8 cellular contexts compared by ENCODE assay signal in the genomic region with DNA sequence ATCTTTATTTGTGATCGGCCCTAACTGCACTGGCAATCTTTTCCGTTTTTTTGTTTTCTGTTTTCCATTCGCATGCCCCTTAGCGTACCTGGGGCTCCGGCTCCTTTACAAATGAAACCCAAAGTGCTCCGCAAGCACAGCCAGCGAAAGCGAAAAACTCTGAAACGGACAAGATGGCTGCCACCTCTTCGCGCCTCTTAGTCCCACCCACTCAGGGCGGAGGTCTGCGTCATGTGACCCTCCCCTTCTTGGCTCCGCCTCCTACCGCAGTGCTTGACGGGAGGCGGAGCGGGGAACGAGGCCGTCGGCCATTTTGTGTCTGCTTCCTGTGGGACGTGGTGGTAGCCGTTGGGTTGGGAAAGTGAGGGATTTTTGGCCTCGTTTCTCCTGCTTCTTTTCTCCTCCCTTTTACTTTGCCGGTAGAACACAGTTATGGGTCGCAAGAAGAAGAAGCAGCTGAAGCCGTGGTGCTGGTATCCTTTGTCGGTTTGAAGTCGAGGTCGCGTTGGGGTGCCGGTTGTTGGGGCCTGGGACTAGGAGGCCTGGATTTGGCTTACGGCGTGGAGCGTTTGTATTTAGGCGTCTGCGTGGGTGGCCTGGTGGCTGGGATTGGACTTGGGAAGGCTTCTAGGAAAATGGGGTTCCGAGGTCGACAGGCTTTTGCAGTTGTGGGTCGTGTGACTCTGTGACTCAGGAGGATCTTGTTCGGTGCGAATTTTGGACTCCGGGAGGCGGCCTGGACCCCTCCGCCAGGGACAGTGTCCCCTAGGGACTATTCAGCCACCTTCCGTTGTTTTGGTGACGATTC. TPM values are rescaled to one million over a fixed set of nuclear protein-coding genes. Genes with fewer than 3 reads are reported as not detected.
DNase-seq lines count a peak whose midpoint lies in the region; ATAC-seq and TF ChIP-seq lines count a peak whose summit lies in the region.

A gene (plus strand): TSS at position 304 of the 808 bp plus-strand sequence. CDS start 129 bp downstream, at position 433.

- ATAC-seq in GM21515 (IDR thresholded peaks at IDR 0.05; ENCODE audit: unreplicated experiment) (peak; percentile 94), IMR-90 (ENCODE audit: low read depth) (peak; percentile 99)

- dilution Hi-C loops in IMR-90 (cut with HindIII; ENCODE audit: low sequenced_read_pairs, unreplicated experiment) = no loop called here

- WGBS in IMR-90 (ENCODE audit: extremely low coverage in 2 of 2, insufficient read length in 1 of 2), 2 experiments = 2% methylated on average over 10 of the region's 47 CpGs; no CpG with 5 or more reads in 1 of the 2 experiments

- peak within 1 kb of the TSS; percentile 78 for H3K4me3 ChIP-seq in IMR-90 (ENCODE audit: insufficient read depth, low read depth, low read length)

- H2AFZ ChIP-seq in IMR-90 (replicated peaks; ENCODE audit: low read length, poor library complexity) = peak within 1 kb of the TSS; percentile 90

- in situ Hi-C loops in IMR-90 (cut with MboI; ENCODE audit: low sequenced_read_pairs) = no loop called here

- peaks cover 3% of the 10 kb centered on the region; the same call in 1 of the 2 replicates for H3K9me1 ChIP-seq in IMR-90 (ENCODE audit: insufficient read depth, low read length)

- H4K8ac ChIP-seq in IMR-90 (ENCODE audit: low read depth in 2 of 2, low read length in 2 of 2) = peak within 1 kb of the TSS; percentile 44 to 99

- CTCF ChIA-PET in IMR-90 (lab: Yijun Ruan, JAX) = no interaction called here

- no peaks in the 10 kb centered on the region for H3K27me3 ChIP-seq in IMR-90 (ENCODE audit: control insufficient read depth, insufficient read depth, low read length)

- TSS peak; percentile 93 for BruUV-seq in IMR-90 (replicated peaks; lab: Mats Ljungman, UMichigan)

- peak within 1 kb of the TSS; percentile 96 for H3K23ac ChIP-seq in IMR-90 (ENCODE audit: low read depth, low read length)

- peak within 1 kb of the TSS; percentile 99 for H3K56ac ChIP-seq in IMR-90 (ENCODE audit: extremely low read depth, insufficient read depth, low read length)

- no peak for TF ChIP-seq CTCF in IMR-90 (conservative IDR thresholded peaks at IDR 0.05; ENCODE audit: low read depth, low read length)

- no peak within 1 kb of the TSS for H2BK20ac ChIP-seq in IMR-90 (ENCODE audit: low read depth, low read length)

- POLR2A ChIA-PET in IMR-90 (lab: Charles Lee; ENCODE audit: unreplicated experiment) = no interaction called here

- H3K27ac ChIP-seq in IMR-90 (ENCODE audit: insufficient read depth, low read length) = peak within 1 kb of the TSS; percentile 94

- peak within 1 kb of the TSS; percentile 92 for H4K5ac ChIP-seq in IMR-90 (ENCODE audit: low read depth, low read length)

- H3K9ac ChIP-seq in IMR-90 (ENCODE audit: low read depth, low read length) = peak within 1 kb of the TSS; percentile 98

- no peak for TF ChIP-seq RAD21 in IMR-90 (IDR thresholded peaks at IDR 0.05; ENCODE audit: low read length)

- intact Hi-C loops in IMR-90 (cut with micrococcal nuclease) = no loop called here

- peaks cover 50% of the 10 kb centered on the region for H4K20me1 ChIP-seq in IMR-90 (ENCODE audit: insufficient read depth, low read length)

- peak within 1 kb of the TSS; percentile 7; the same call in 1 of the 2 replicates for H2BK120ac ChIP-seq in IMR-90 (ENCODE audit: low read depth, low read length)

- H3K9me3 ChIP-seq in IMR-90 (ENCODE audit: control insufficient read depth, insufficient read depth, low read length) = no peaks in the 10 kb centered on the region

- H4K91ac ChIP-seq in IMR-90 (ENCODE audit: insufficient read depth, low read depth, low read length) = peak within 1 kb of the TSS; percentile 96

- DNase-seq in D341Med (ENCODE audit: low spot score) = peak; percentile 98
- DNase-seq in IMR-90 = peak; percentile 97
- DNase-seq in OCI-M1 (lab: John Stamatoyannopoulos, UW) = peak; percentile 97
- peak; percentile 94 for DNase-seq in activated T-cell treated with anti-CD3 and anti-CD28 coated beads for 24 hours (ENCODE audit: low read depth)
- peak; percentile 73 for DNase-seq in epidermal melanocyte (ENCODE audit: insufficient read length, low spot score)
- peak; percentile 96 for DNase-seq in middle frontal gyrus (ENCODE audit: extremely low spot score, low spot score)
- peak; percentile 88 to 90 for DNase-seq in stimulated activated CD8-positive, alpha-beta memory T cell treated with anti-CD3 and anti-CD28 coated beads, Interleukin-2, amount 100 ng/mL, for 48 hours (ENCODE audit: low read depth in 2 of 2)

- peaks cover 13% of the 10 kb centered on the region for H3K36me3 ChIP-seq in IMR-90 (ENCODE audit: control insufficient read depth, insufficient read depth, low read length)

- H3K18ac ChIP-seq in IMR-90 (ENCODE audit: low read depth, low read length) = peak within 1 kb of the TSS; percentile 83

- peak within 1 kb of the TSS; percentile 93 for H2BK5ac ChIP-seq in IMR-90 (ENCODE audit: low read depth, low read length, poor library complexity, severe bottlenecking)

- peak within 1 kb of the TSS; percentile 95 for H3K4ac ChIP-seq in IMR-90 (ENCODE audit: low read depth, low read length)

- TF ChIP-seq POLR2A in IMR-90 (IDR thresholded peaks at IDR 0.05; ENCODE audit: low read depth, low read length) = peak; percentile 96

- H3K4me1 ChIP-seq in IMR-90 (ENCODE audit: control insufficient read depth, insufficient read depth, low read length) = peaks cover 3% of the 10 kb centered on the region

- H2BK15ac ChIP-seq in IMR-90 (ENCODE audit: low read depth, low read length) = no peak within 1 kb of the TSS

- peak within 1 kb of the TSS; percentile 100 for H2AK9ac ChIP-seq in IMR-90 (replicated peaks; ENCODE audit: low read depth, low read length, poor library complexity)

- peak within 1 kb of the TSS; percentile 99 for H2AK5ac ChIP-seq in IMR-90 (ENCODE audit: low read depth, low read length)

- peak within 1 kb of the TSS; percentile 94 for H3K4me2 ChIP-seq in IMR-90 (ENCODE audit: low read depth, low read length)

- peaks cover 8 to 24% of the 10 kb centered on the region in 2 experiments for H3K79me1 ChIP-seq in IMR-90 (ENCODE audit: low read depth in 1 of 2, low read length in 2 of 2)

- peak within 1 kb of the TSS; percentile 100 for H3K14ac ChIP-seq in IMR-90 (replicated peaks; ENCODE audit: low read depth, low read length)

TF ChIP-seq in IMR-90, 13 proteins besides CTCF, POLR2A, EP300 and RAD21:
- TF ChIP-seq RCOR1 (IDR thresholded peaks at IDR 0.05; ENCODE audit: insufficient replicate concordance, low read length) (no peak), MAFK (IDR thresholded peaks at IDR 0.05; ENCODE audit: low read depth, low read length) (no peak), CEBPB (IDR thresholded peaks at IDR 0.05; ENCODE audit: low read depth, low read length) (no peak), CHD1 (IDR thresholded peaks at IDR 0.05; ENCODE audit: low read depth, low read length) (peak; percentile 9; the same call in 1 of the 2 replicates), BHLHE40 (IDR thresholded peaks at IDR 0.05; ENCODE audit: low read depth, low read length) (no peak), FOS (IDR thresholded peaks at IDR 0.05; ENCODE audit: low read depth, low read length) (no peak), NFE2L2 (IDR thresholded peaks at IDR 0.05; ENCODE audit: low read depth, low read length) (no peak), RFX5 (IDR thresholded peaks at IDR 0.05; ENCODE audit: low read depth, low read length) (no peak), MAZ (IDR thresholded peaks at IDR 0.05; ENCODE audit: borderline replicate concordance, low read depth, low read length) (peak; percentile 35; the same call in 1 of the 2 replicates), MXI1 (IDR thresholded peaks at IDR 0.05; ENCODE audit: borderline replicate concordance, low read depth, low read length) (peak; percentile 20; the same call in 1 of the 2 replicates), SMC3 (IDR thresholded peaks at IDR 0.05; ENCODE audit: low read depth, low read length) (no peak)
- TF ChIP-seq, protein P1, sequence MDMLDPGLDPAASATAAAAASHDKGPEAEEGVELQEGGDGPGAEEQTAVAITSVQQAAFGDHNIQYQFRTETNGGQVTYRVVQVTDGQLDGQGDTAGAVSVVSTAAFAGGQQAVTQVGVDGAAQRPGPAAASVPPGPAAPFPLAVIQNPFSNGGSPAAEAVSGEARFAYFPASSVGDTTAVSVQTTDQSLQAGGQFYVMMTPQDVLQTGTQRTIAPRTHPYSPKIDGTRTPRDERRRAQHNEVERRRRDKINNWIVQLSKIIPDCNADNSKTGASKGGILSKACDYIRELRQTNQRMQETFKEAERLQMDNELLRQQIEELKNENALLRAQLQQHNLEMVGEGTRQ (IDR thresholded peaks at IDR 0.05; ENCODE audit: low read depth, low read length) = peak; percentile 98
- TF ChIP-seq, protein P2, sequence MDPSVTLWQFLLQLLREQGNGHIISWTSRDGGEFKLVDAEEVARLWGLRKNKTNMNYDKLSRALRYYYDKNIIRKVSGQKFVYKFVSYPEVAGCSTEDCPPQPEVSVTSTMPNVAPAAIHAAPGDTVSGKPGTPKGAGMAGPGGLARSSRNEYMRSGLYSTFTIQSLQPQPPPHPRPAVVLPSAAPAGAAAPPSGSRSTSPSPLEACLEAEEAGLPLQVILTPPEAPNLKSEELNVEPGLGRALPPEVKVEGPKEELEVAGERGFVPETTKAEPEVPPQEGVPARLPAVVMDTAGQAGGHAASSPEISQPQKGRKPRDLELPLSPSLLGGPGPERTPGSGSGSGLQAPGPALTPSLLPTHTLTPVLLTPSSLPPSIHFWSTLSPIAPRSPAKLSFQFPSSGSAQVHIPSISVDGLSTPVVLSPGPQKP (IDR thresholded peaks at IDR 0.05; ENCODE audit: borderline replicate concordance, low read depth, low read length) = no peak
TF ChIP-seq in IMR-90: peak in this region for 4.

RNA-seq across cellular contexts. Expression of the gene that starts here (rescaled TPM):
- total RNA-seq in IMR-90 (2012; rRNA removed) = 207 and 208 TPM in 2 replicates
- 181 and 199 TPM in 2 replicates for polyA plus RNA-seq in IMR-90 (2012; rRNA removed)
- polyA plus RNA-seq in IMR-90 (2012; cell fraction: cytosol; rRNA removed) = 63.7 and 95.7 TPM in 2 replicates
- 108 and 232 TPM in 2 replicates for polyA plus RNA-seq in IMR-90 (2012; cell fraction: nucleus; rRNA removed; ENCODE audit: low replicate concordance)

Comparison
In these comparisons a context has a peak if more than half of its experiments do, and no peak if none do; other contexts are left out.
1. Peak in every context shown above with its lines: DNase-seq, ATAC-seq, H3K4me3 ChIP-seq and H3K27ac ChIP-seq.